Comparison of ENCODE assay signal across 27 cellular contexts in genomic region chr17:79145548-79145947, GRCh38.
"Had no signal": no experiment of that assay in that cellular context is flagged by ENCODE, and none has a peak within 500 bp of the region (broad histone marks: within the 10 kb centered on the region; RNA-seq: fewer than 3 reads in every experiment).

No MANE protein-coding gene starts in this region.

- H3K4me1 ChIP-seq: stomach, suprapubic skin, testis, thyroid gland, tibial artery, tibial nerve, transverse colon, upper lobe of left lung, upper lobe of right lung, uterus, vagina had no signal

- FAIRE-seq: urothelium cell line had no signal

- H3K36me3 ChIP-seq: stomach, suprapubic skin, thoracic aorta, thyroid gland, tibial artery, tibial nerve, transverse colon, upper lobe of left lung, upper lobe of right lung, uterus, vagina had no signal

- ATAC-seq: stimulated activated effector memory CD8-positive, alpha-beta T cell treated with anti-CD3 and anti-CD28 coated beads, Interleukin-12 subunit alpha, Interleukin-12 subunit beta, amount 100 ng/mL, for 72 hours; stimulated activated memory B cell treated with anti-CD40 and anti-IgM and Interleukin-4, amounts not matched to agents 10 μg/mL and 1 μg/mL and 100 μg/mL, for 72 hours; stimulated activated naive B cell treated with anti-CD40 and anti-IgM and Interleukin-4, amounts not matched to agents 10 μg/mL and 1 μg/mL and 100 μg/mL, for 72 hours; stimulated activated naive CD8-positive, alpha-beta T cell treated with anti-CD3 and anti-CD28 coated beads, Interleukin-15, amount 100 ng/mL, for 72 hours; stimulated activated naive CD8-positive, alpha-beta T cell treated with anti-CD3 and anti-CD28 coated beads, Interleukin-15, Interleukin-2, amounts not matched to agents 100 U/mL and 50 U/mL, for 24 hours; upper lobe of right lung had no signal

- H3K27me3 ChIP-seq: testis, thyroid gland, uterus, vagina had no signal

- H3K4me3 ChIP-seq: stomach, suprapubic skin, testis, thoracic aorta, thyroid gland, tibial artery, tibial nerve, transverse colon, upper lobe of left lung, upper lobe of right lung, uterus, vagina had no signal

- H3K9me3 ChIP-seq: stomach, suprapubic skin, testis, thoracic aorta, thyroid gland, tibial artery, tibial nerve, transverse colon, upper lobe of left lung, upper lobe of right lung, uterus, vagina had no signal

- H3K27ac ChIP-seq: stomach, suprapubic skin, testis, thoracic aorta, thyroid gland, tibial artery, tibial nerve, transverse colon, upper lobe of left lung, upper lobe of right lung, uterus, vagina had no signal

- DNase-seq: stimulated activated CD4-positive, alpha-beta T cell treated with anti-CD3 and anti-CD28 coated beads, Interleukin-2, amount 100 ng/mL, for 48 hours; stimulated activated CD4-positive, alpha-beta T cell treated with anti-CD3 and anti-CD28 coated beads, Interleukin-4, amount 100 ng/mL, for 1 hour; stimulated activated CD4-positive, alpha-beta T cell treated with anti-CD3 and anti-CD28 coated beads, Interleukin-4, amount 100 ng/mL, for 24 hours; stimulated activated CD4-positive, alpha-beta T cell treated with anti-CD3 and anti-CD28 coated beads, Interleukin-4, amount 100 ng/mL, for 4 hours; stimulated activated CD8-positive, alpha-beta memory T cell treated with anti-CD3 and anti-CD28 coated beads, Interleukin-4, amount 100 ng/mL, for 48 hours; stimulated activated naive B cell treated with anti-CD40 and anti-IgM and Interleukin-4, amounts not matched to agents 10 μg/mL and 1 μg/mL and 100 μg/mL, for 72 hours; stimulated activated naive CD4-positive, alpha-beta T cell; stimulated activated naive CD4-positive, alpha-beta T cell treated with Interleukin-2 at 50 U/mL for 16 hours; stimulated activated naive CD8-positive, alpha-beta T cell treated with anti-CD3 and anti-CD28 coated beads, Interleukin-15, amount 100 ng/mL, for 72 hours; stimulated activated naive CD8-positive, alpha-beta T cell treated with anti-CD3 and anti-CD28 coated beads, Interleukin-15, Interleukin-2, amounts not matched to agents 100 U/mL and 50 U/mL, for 24 hours; stomach; substantia nigra; testis; thyroid gland; tibial artery; transverse colon; trophoblast cell; upper lobe of right lung; uterus had no signal
